In the genomic region with DNA sequence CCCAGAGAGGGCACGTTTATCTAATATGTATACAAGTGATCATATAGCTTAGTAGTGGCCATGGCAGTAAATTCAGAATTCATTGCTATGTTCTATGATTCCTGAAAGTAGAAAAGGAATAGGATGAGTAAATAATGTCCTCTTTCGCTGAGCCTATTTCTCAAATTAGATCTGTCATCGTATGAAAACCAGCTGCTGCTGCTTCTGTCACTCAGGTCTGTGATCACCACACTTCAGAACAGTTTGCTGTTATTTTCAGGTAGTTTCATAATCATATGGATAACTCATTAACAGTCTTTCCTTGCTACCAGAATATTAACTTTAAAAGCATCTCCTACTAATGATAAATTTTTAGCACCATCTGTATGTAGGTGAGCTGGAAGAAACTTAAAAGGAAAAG, we compare ENCODE assay signal across 21 cellular contexts.
DNase-seq lines count a peak whose midpoint lies in the region; ATAC-seq, FAIRE-seq and TF ChIP-seq lines count a peak whose summit lies in the region.
"Had no signal": no experiment of that assay in that cellular context is flagged by ENCODE, and none has a peak within 500 bp of the region (broad histone marks: within the 10 kb centered on the region; RNA-seq: fewer than 3 reads in every experiment).

No MANE protein-coding gene starts in this region.

- H3K9ac ChIP-seq in skeletal muscle tissue (ENCODE audit: low read depth in 1 of 3, low read length in 3 of 3) = no peak overlapping the region
- H3K9ac ChIP-seq: BLaER1 treated with 17β-estradiol and CSF1 and Interleukin-3, amounts not matched to agents 10 nM and 100 nM had no signal

- DNase-seq in NCI-H2171 (lab: John Stamatoyannopoulos, UW) (no peak), GM12892 (ENCODE audit: insufficient read length) (no peak)
- DNase-seq in activated CD8-positive, alpha-beta memory T cell treated with anti-CD3 and anti-CD28 coated beads, Interleukin-2, amount 50 U/mL, for 4 hours = no peak
- DNase-seq: CD8-positive, alpha-beta memory T cell; DMS53; EL; H7; HFFc6; NCI-H1105 treated with DMSO at 0.1 percent for 48 hours; NCI-H187 treated with DMSO at 0.1 percent for 48 hours; NCI-H526 had no signal

- H3K27me3 ChIP-seq in skeletal muscle tissue (ENCODE audit: control insufficient read depth in 3 of 3, insufficient read depth in 3 of 3, low read length in 3 of 3) = no peaks in the 10 kb centered on the region
- H3K27me3 ChIP-seq: BLaER1 treated with 17β-estradiol and CSF1 and Interleukin-3, amounts not matched to agents 10 nM and 100 nM; SJSA1 had no signal

- H3K27ac ChIP-seq in skeletal muscle tissue (ENCODE audit: low read depth, low read length) = peak overlapping the region; percentile 20
- H3K27ac ChIP-seq: BLaER1 treated with 17β-estradiol and CSF1 and Interleukin-3, amounts not matched to agents 10 nM and 100 nM; SJSA1 had no signal

- peaks cover 0 to 3% (median 3%) of the 10 kb centered on the region in 3 donors for H3K4me1 ChIP-seq in skeletal muscle tissue (ENCODE audit: control insufficient read depth in 3 of 3, insufficient read depth in 3 of 3, low read length in 3 of 3)
- H3K4me1 ChIP-seq: BLaER1 treated with 17β-estradiol and CSF1 and Interleukin-3, amounts not matched to agents 10 nM and 100 nM; SJSA1 had no signal

- TF ChIP-seq POLR2A in GM12892 (IDR thresholded peaks at IDR 0.05; ENCODE audit: low read depth, low read length) = no peak

- H3K4me3 ChIP-seq in skeletal muscle tissue (ENCODE audit: low read length in 3 of 3) = peak overlapping the region in 1 of 3 donors; percentile 7
- H3K4me3 ChIP-seq: BLaER1 treated with 17β-estradiol and CSF1 and Interleukin-3, amounts not matched to agents 10 nM and 100 nM; GM12878; K562; SJSA1 had no signal

- H3K36me3 ChIP-seq in skeletal muscle tissue (ENCODE audit: control insufficient read depth in 3 of 3, insufficient read depth in 3 of 3, low read length in 3 of 3) = no peaks in the 10 kb centered on the region
- H3K36me3 ChIP-seq: BLaER1 treated with 17β-estradiol and CSF1 and Interleukin-3, amounts not matched to agents 10 nM and 100 nM; SJSA1 had no signal

- no peaks in the 10 kb centered on the region for H3K9me3 ChIP-seq in skeletal muscle tissue (ENCODE audit: control insufficient read depth in 3 of 3, low read length in 3 of 3)
- H3K9me3 ChIP-seq: BLaER1 treated with 17β-estradiol and CSF1 and Interleukin-3, amounts not matched to agents 10 nM and 100 nM; SJSA1 had no signal

- ATAC-seq in GM19395 (IDR thresholded peaks at IDR 0.05; ENCODE audit: unreplicated experiment) (peak; percentile 77), GM21717 (IDR thresholded peaks at IDR 0.05; ENCODE audit: unreplicated experiment) (peak; percentile 49), HG03457 (IDR thresholded peaks at IDR 0.05; ENCODE audit: unreplicated experiment) (peak; percentile 43)
- ATAC-seq: GM12878, K562, Panc1 had no signal

- no peak for FAIRE-seq in GM12892 (lab: Jason Lieb, UNC)
- FAIRE-seq: GM12878, GM18507, K562 had no signal
